In the genomic region with DNA sequence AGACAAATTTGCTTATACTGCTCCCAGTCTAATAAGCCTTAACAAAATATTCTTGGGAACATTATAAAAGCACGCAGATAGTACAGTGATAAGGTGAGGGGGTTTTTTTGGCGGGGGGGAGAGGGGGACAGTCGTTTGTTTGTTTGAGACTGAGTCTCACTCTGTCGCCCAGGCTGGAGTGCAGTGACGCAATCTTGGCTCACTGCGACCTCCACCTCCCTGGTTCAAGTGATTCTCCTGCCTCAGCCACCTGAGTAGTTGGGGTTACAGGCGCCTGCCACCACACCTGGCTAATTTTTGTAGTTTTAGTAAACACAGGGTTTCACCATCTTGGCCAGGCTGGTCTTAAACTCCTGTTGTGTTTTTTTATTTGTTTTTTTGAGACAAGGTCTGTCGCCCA, we compare ENCODE assay signal across 33 cellular contexts.
"Had no signal": no experiment of that assay in that cellular context is flagged by ENCODE, and none has a peak within 500 bp of the region (broad histone marks: within the 10 kb centered on the region; RNA-seq: fewer than 3 reads in every experiment).

No MANE protein-coding gene starts in this region.

- ATAC-seq: activated CD4-positive, CD25-positive, alpha-beta regulatory T cell treated with anti-CD3 and anti-CD28 coated beads, Interleukin-2, amount 50 U/mL, for 24 hours; activated CD8-positive, alpha-beta T cell treated with anti-CD3 and anti-CD28 coated beads for 36 hours; activated T-cell treated with anti-CD3 and anti-CD28 coated beads, Interleukin-2, amount 50 U/mL, for 4 hours; activated T-helper 17 cell treated with anti-CD3 and anti-CD28 coated beads, Interleukin-2, amount 50 U/mL, for 72 hours; gastroesophageal sphincter; T-helper 17 cell had no signal

- H3K9me3 Mint-ChIP-seq: activated B cell treated with CpG ODN at 0.5 μM for 24 hours; activated naive CD4-positive, alpha-beta T cell treated with anti-CD3 and anti-CD28 coated beads, Interleukin-2, amount 50 U/mL, for 24 hours; activated T-helper 17 cell treated with anti-CD3 and anti-CD28 coated beads, Interleukin-2, amount 50 U/mL, for 72 hours; T-helper 2 cell treated with Interferon-gamma antibody and Interleukin-4, amounts not matched to agents 5 μg/mL and 100 μg/mL, for 36 hours had no signal

- H3K9me3 ChIP-seq: ascending aorta, breast epithelium, colonic mucosa, esophagus squamous epithelium, gastroesophageal sphincter had no signal

- DNase-seq: activated B cell treated with CpG ODN at 0.5 μM for 24 hours; activated CD4-positive, alpha-beta T cell treated with anti-CD3 and anti-CD28 coated beads for 48 hours; activated CD4-positive, alpha-beta T cell treated with anti-CD3 and anti-CD28 coated beads, Interleukin-2, amount 50 U/mL, for 1 hour; activated CD4-positive, alpha-beta T cell treated with anti-CD3 and anti-CD28 coated beads, Interleukin-2, amount 50 U/mL, for 48 hours; activated CD8-positive, alpha-beta memory T cell treated with anti-CD3 and anti-CD28 coated beads for 24 hours; activated CD8-positive, alpha-beta T cell treated with anti-CD3 and anti-CD28 coated beads for 36 hours; activated effector memory CD4-positive, alpha-beta T cell treated with Interleukin-2 at 50 U/mL for 16 hours; activated gamma-delta T cell treated with Interleukin-2 at 50 U/mL for 16 hours; activated naive CD4-positive, alpha-beta T cell treated with Interleukin-2 at 50 U/mL for 16 hours; activated naive CD8-positive, alpha-beta T cell treated with anti-CD3 and anti-CD28 coated beads for 36 hours; activated T-cell treated with anti-CD3 and anti-CD28 coated beads, Interleukin-2, amount 50 U/mL, for 4 hours; central memory CD4-positive, alpha-beta T cell; cerebellar nuclear complex; colonic mucosa; effector CD8-positive, alpha-beta T cell; esophagus squamous epithelium; foreskin melanocyte; T-helper 1 cell; T-helper 17 cell; T1000; WERI-Rb-1 had no signal

- H3K4me1 ChIP-seq: ascending aorta, breast epithelium, colonic mucosa, esophagus squamous epithelium, gastroesophageal sphincter had no signal

- H3K4me3 Mint-ChIP-seq: activated B cell treated with CpG ODN at 0.5 μM for 24 hours; activated CD8-positive, alpha-beta T cell treated with anti-CD3 and anti-CD28 coated beads for 36 hours; activated naive CD4-positive, alpha-beta T cell treated with anti-CD3 and anti-CD28 coated beads, Interleukin-2, amount 50 U/mL, for 24 hours; activated naive CD8-positive, alpha-beta T cell treated with anti-CD3 and anti-CD28 coated beads for 36 hours; activated T-cell treated with anti-CD3 and anti-CD28 coated beads, Interleukin-2, amount 50 U/mL, for 4 hours; activated T-helper 17 cell treated with anti-CD3 and anti-CD28 coated beads, Interleukin-2, amount 50 U/mL, for 72 hours; brain; T-helper 17 cell; T-helper 2 cell treated with Interferon-gamma antibody and Interleukin-4, amounts not matched to agents 5 μg/mL and 100 μg/mL, for 36 hours had no signal

- H3K27ac ChIP-seq: ascending aorta, breast epithelium, cardiac muscle cell, colonic mucosa, epithelial cell of prostate, esophagus squamous epithelium, gastroesophageal sphincter, WERI-Rb-1 had no signal

- H3K27me3 ChIP-seq: ascending aorta, breast epithelium, cardiac muscle cell, colonic mucosa, esophagus squamous epithelium, gastroesophageal sphincter had no signal

- FAIRE-seq: endometrium, endothelial cell of umbilical vein had no signal

- H3K4me3 ChIP-seq: ascending aorta, breast epithelium, cardiac muscle cell, colonic mucosa, esophagus squamous epithelium, gastroesophageal sphincter had no signal

- H3K27me3 Mint-ChIP-seq: activated naive CD8-positive, alpha-beta T cell treated with anti-CD3 and anti-CD28 coated beads for 36 hours; activated T-helper 17 cell treated with anti-CD3 and anti-CD28 coated beads, Interleukin-2, amount 50 U/mL, for 72 hours; brain; T-helper 17 cell had no signal

- H3K36me3 Mint-ChIP-seq: activated naive CD4-positive, alpha-beta T cell treated with anti-CD3 and anti-CD28 coated beads, Interleukin-2, amount 50 U/mL, for 24 hours; brain had no signal

- H3K27ac Mint-ChIP-seq: activated B cell treated with CpG ODN at 0.5 μM for 24 hours; activated CD8-positive, alpha-beta T cell treated with anti-CD3 and anti-CD28 coated beads for 36 hours; activated naive CD4-positive, alpha-beta T cell treated with anti-CD3 and anti-CD28 coated beads, Interleukin-2, amount 50 U/mL, for 24 hours; activated naive CD8-positive, alpha-beta T cell treated with anti-CD3 and anti-CD28 coated beads for 36 hours; activated T-helper 17 cell treated with anti-CD3 and anti-CD28 coated beads, Interleukin-2, amount 50 U/mL, for 72 hours; brain; T-helper 17 cell; T-helper 2 cell treated with Interferon-gamma antibody and Interleukin-4, amounts not matched to agents 5 μg/mL and 100 μg/mL, for 36 hours had no signal

- H3K4me1 Mint-ChIP-seq: activated B cell treated with CpG ODN at 0.5 μM for 24 hours; activated naive CD4-positive, alpha-beta T cell treated with anti-CD3 and anti-CD28 coated beads, Interleukin-2, amount 50 U/mL, for 24 hours; activated naive CD8-positive, alpha-beta T cell treated with anti-CD3 and anti-CD28 coated beads for 36 hours; activated T-helper 17 cell treated with anti-CD3 and anti-CD28 coated beads, Interleukin-2, amount 50 U/mL, for 72 hours; brain; T-helper 17 cell had no signal

- H3K36me3 ChIP-seq: ascending aorta, breast epithelium, cardiac muscle cell, colonic mucosa, esophagus squamous epithelium, gastroesophageal sphincter, WERI-Rb-1 had no signal
